ENCODE assay signal across 1 cellular context in the genomic region with DNA sequence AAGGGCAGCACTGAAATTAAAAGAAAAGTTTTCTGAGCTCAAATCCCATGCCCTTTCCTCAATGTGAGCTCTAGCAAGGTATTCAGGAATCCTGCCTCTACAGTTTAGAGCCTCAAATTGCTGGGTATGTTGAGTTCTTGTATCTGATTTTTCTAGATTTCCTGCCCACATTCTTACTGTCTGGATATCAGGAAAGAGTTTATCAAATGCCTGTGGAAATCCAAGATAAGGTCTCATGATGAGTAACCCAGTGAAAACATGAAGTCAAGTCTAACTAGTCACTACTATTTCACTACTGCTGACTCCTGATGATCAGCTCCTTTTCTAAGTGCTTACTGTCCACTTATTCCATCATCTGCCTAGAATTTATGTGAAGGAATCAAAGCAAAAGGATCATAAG.
A peak's percentile ranks its signal among the peaks of the same experiment; 100 is the strongest.
TF ChIP-seq lines count a peak whose summit lies in the region.

No MANE protein-coding gene starts in this region.

TF ChIP-seq in endothelial cell of umbilical vein, 7 proteins besides CTCF, POLR2A, EP300 and RAD21:
- TF ChIP-seq JUN (IDR thresholded peaks at IDR 0.05; ENCODE audit: borderline replicate concordance, insufficient read depth, insufficient read length, low read depth) (peak; percentile 45), MYC (IDR thresholded peaks at IDR 0.05; ENCODE audit: low read depth, low read length) (no peak), POLR2AphosphoS5 (IDR thresholded peaks at IDR 0.05; ENCODE audit: insufficient read depth, low read depth, low read length) (peak; percentile 64), FOS (IDR thresholded peaks at IDR 0.05; ENCODE audit: borderline replicate concordance, insufficient read depth, low read length) (peak; percentile 63), EZH2 (IDR thresholded peaks at IDR 0.05; ENCODE audit: borderline replicate concordance, low read depth, low read length, severe bottlenecking) (no peak), GATA2 (IDR thresholded peaks at IDR 0.05; ENCODE audit: insufficient read depth, insufficient read length, low read depth, low read length) (peak; percentile 93)
- TF ChIP-seq, protein P1, sequence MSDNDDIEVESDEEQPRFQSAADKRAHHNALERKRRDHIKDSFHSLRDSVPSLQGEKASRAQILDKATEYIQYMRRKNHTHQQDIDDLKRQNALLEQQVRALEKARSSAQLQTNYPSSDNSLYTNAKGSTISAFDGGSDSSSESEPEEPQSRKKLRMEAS (IDR thresholded peaks at IDR 0.05; ENCODE audit: insufficient read depth, insufficient read length), result no peak
TF ChIP-seq in endothelial cell of umbilical vein: peak in this region for 4.
